Comparison of ENCODE assay signal across 29 cellular contexts in the genomic region with DNA sequence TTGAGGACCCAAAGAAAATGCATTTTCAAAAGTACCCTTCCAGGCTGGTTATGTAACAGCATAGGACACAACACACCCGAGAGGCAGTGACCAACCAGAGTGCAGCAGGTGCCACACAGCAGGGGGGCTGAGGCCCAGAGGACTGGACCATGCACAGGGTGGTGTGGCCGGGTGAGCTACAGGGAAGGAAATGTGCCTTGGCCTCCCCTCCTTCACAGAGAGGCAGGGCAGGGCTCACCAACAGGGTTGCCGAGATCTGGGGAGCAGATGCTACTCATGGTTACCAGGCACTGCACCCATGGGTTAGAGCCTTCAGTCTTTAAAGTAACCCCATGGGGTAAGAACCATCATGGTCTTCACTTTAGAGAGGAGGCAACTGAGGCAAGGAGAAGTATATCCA. TPM values are rescaled to one million over a fixed set of nuclear protein-coding genes. Genes with fewer than 3 reads are reported as not detected.
"Had no signal": no experiment of that assay in that cellular context is flagged by ENCODE, and none has a peak within 500 bp of the region (broad histone marks: within the 10 kb centered on the region; RNA-seq: fewer than 3 reads in every experiment).

No MANE protein-coding gene starts in this region.

- H3K9me3 Mint-ChIP-seq: T-cell had no signal

- ATAC-seq: Panc1, PC-3, T-cell had no signal

- H3K36me3 Mint-ChIP-seq: T-cell had no signal

- H3K27ac ChIP-seq: KMS-11, RWPE1 had no signal

- H3K4me2 ChIP-seq: KMS-11, SK-N-SH had no signal

- FAIRE-seq: HepG2 had no signal

- H3K9me3 ChIP-seq: SK-N-SH had no signal

- H3K4me1 Mint-ChIP-seq: T-cell had no signal

- H3K27ac Mint-ChIP-seq: T-cell had no signal

- H3K9me2 ChIP-seq: SK-N-SH had no signal

- H3K9ac ChIP-seq: KMS-11, SK-N-SH had no signal

- DNase-seq: IMR-90, MV-4-11, NCI-H1048, NCI-H1105, NCI-H1417, NCI-H1436 treated with DMSO at 0.1 percent for 48 hours, NCI-H187, NCI-H2029, NCI-H2081 treated with DMSO at 0.1 percent for 48 hours, NCI-H2171, NCI-H226, NCI-H446, NCI-H510A, NCI-H524 treated with DMSO at 0.1 percent for 48 hours, NCI-H69, NCI-H774, SHP77, SK-N-SH, SW 1271, T-cell had no signal

- H3K4me3 Mint-ChIP-seq: T-cell had no signal

RNA-seq across cellular contexts. Expression of gene KCNK12, which starts 9.4 kb away (rescaled TPM):
- total RNA-seq: HepG2, HT-29, IMR-90, LHCN-M2, MCF 10A, SK-MEL-5 had no signal
- polyA plus RNA-seq: HepG2, SK-N-SH had no signal
